In genomic region chr3:187107989-187108388, GRCh38 we compare ENCODE assay signal across 12 cellular contexts. TPM values are rescaled to one million over a fixed set of nuclear protein-coding genes. Genes with fewer than 3 reads are reported as not detected.
DNase-seq lines count a peak whose midpoint lies in the region; ATAC-seq and TF ChIP-seq lines count a peak whose summit lies in the region.
"Had no signal": no experiment of that assay in that cellular context is flagged by ENCODE, and none has a peak within 500 bp of the region (broad histone marks: within the 10 kb centered on the region; RNA-seq: fewer than 3 reads in every experiment).

No MANE protein-coding gene starts in this region.

- ATAC-seq in left ventricle myocardium superior (peak; percentile 14), Right ventricle myocardium inferior (no peak)
- ATAC-seq in activated T-helper 17 cell treated with anti-CD3 and anti-CD28 coated beads, Interleukin-2, amount 50 U/mL, for 72 hours (replicated peaks): no peak
- ATAC-seq: CD8-positive, alpha-beta T cell had no signal

- intact Hi-C loops in left ventricle myocardium superior (cut with micrococcal nuclease) (no loop called here), Right ventricle myocardium inferior (cut with DNase I) (no loop called here)

- no peaks in the 10 kb centered on the region for H3K9me3 Mint-ChIP-seq in activated T-helper 17 cell treated with anti-CD3 and anti-CD28 coated beads, Interleukin-2, amount 50 U/mL, for 72 hours
- H3K9me3 Mint-ChIP-seq: CD8-positive, alpha-beta T cell; H9 had no signal

- DNase-seq in left ventricle myocardium superior (no peak), Right ventricle myocardium inferior (ENCODE audit: missing footprints) (no peak), coronary artery (ENCODE audit: low spot score) (no peak), stromal cell of bone marrow (ENCODE audit: low read depth) (peak; percentile 62), mucosa of gallbladder (ENCODE audit: low spot score) (no peak)
- DNase-seq in activated naive CD4-positive, alpha-beta T cell treated with anti-CD3 and anti-CD28 coated beads, Interleukin-2, amount 50 U/mL, for 16 hours: no peak
- DNase-seq: Calu3; CD8-positive, alpha-beta T cell; H9 had no signal

- peak overlapping the region; percentile 85 for H3K27ac ChIP-seq in coronary artery
- H3K27ac ChIP-seq: BLaER1 treated with 17β-estradiol and CSF1 and Interleukin-3, amounts not matched to agents 10 nM and 100 nM had no signal

- no peaks in the 10 kb centered on the region for H3K27me3 Mint-ChIP-seq in activated T-helper 17 cell treated with anti-CD3 and anti-CD28 coated beads, Interleukin-2, amount 50 U/mL, for 72 hours
- H3K27me3 Mint-ChIP-seq: B cell had no signal

- no peaks in the 10 kb centered on the region for H3K36me3 Mint-ChIP-seq in activated T-helper 17 cell treated with anti-CD3 and anti-CD28 coated beads, Interleukin-2, amount 50 U/mL, for 72 hours (ENCODE audit: low read depth)
- H3K36me3 Mint-ChIP-seq: CD8-positive, alpha-beta T cell had no signal

- TF ChIP-seq CTCF in coronary artery (IDR thresholded peaks at IDR 0.05): no peak

- peaks cover 12% of the 10 kb centered on the region for H3K4me1 Mint-ChIP-seq in activated T-helper 17 cell treated with anti-CD3 and anti-CD28 coated beads, Interleukin-2, amount 50 U/mL, for 72 hours

- H3K4me3 ChIP-seq in coronary artery: no peak overlapping the region
- H3K4me3 ChIP-seq: BLaER1 treated with 17β-estradiol and CSF1 and Interleukin-3, amounts not matched to agents 10 nM and 100 nM had no signal

- no peak overlapping the region for H3K4me3 Mint-ChIP-seq in activated T-helper 17 cell treated with anti-CD3 and anti-CD28 coated beads, Interleukin-2, amount 50 U/mL, for 72 hours
- H3K4me3 Mint-ChIP-seq: B cell; CD8-positive, alpha-beta T cell; H9 had no signal

- no peak overlapping the region for H3K27ac Mint-ChIP-seq in activated T-helper 17 cell treated with anti-CD3 and anti-CD28 coated beads, Interleukin-2, amount 50 U/mL, for 72 hours
- H3K27ac Mint-ChIP-seq: B cell; CD8-positive, alpha-beta T cell had no signal

RNA-seq across cellular contexts. Expression of gene RPL39L, which starts 31.3 kb away (rescaled TPM):
- total RNA-seq in left ventricle myocardium superior (4.1 TPM), Right ventricle myocardium inferior (5.9 TPM), mucosa of gallbladder (2.7 TPM)
- 10 to 100 TPM; 18.1 to 26.8 TPM for total RNA-seq in activated T-helper 17 cell treated with anti-CD3 and anti-CD28 coated beads, Interleukin-2, amount 50 U/mL, for 72 hours
